Comparison of ENCODE assay signal across 8 cellular contexts in genomic region chr20:50957276-50957675, GRCh38.
DNase-seq lines count a peak whose midpoint lies in the region; ATAC-seq and TF ChIP-seq lines count a peak whose summit lies in the region.

No MANE protein-coding gene starts in this region.

- H3K27me3 Mint-ChIP-seq in nephron progenitor cell (ENCODE audit: low read depth, poor library complexity) = peaks cover 3% of the 10 kb centered on the region

- no peaks in the 10 kb centered on the region for H3K9me3 Mint-ChIP-seq in nephron progenitor cell

- H3K4me3 ChIP-seq in effector memory CD4-positive, alpha-beta T cell (ENCODE audit: insufficient read depth, low read depth, low read length, poor library complexity, severe bottlenecking) = peak overlapping the region; percentile 83

- ATAC-seq in GM21526 (IDR thresholded peaks at IDR 0.05; ENCODE audit: low FRiP score, unreplicated experiment) (no peak), GM18909 (IDR thresholded peaks at IDR 0.05; ENCODE audit: poor library complexity, unreplicated experiment) (no peak)

- peaks cover 19% of the 10 kb centered on the region for H3K36me3 ChIP-seq in effector memory CD4-positive, alpha-beta T cell (ENCODE audit: control insufficient read depth, insufficient read depth, low read length)

- H3K4me1 ChIP-seq in effector memory CD4-positive, alpha-beta T cell (ENCODE audit: control insufficient read depth, insufficient read depth, low read length, poor library complexity, severe bottlenecking) = peaks cover 18% of the 10 kb centered on the region

- no peaks in the 10 kb centered on the region for H3K27me3 ChIP-seq in effector memory CD4-positive, alpha-beta T cell (replicated peaks; ENCODE audit: control insufficient read depth, insufficient read depth, low read length, poor library complexity, severe bottlenecking)

- peaks cover 35% of the 10 kb centered on the region for H3K36me3 Mint-ChIP-seq in nephron progenitor cell (ENCODE audit: low read depth)

- no peak for TF ChIP-seq CTCF in nephron progenitor cell (IDR thresholded peaks at IDR 0.05)

- peak overlapping the region; percentile 99 for H3K4me3 Mint-ChIP-seq in nephron progenitor cell

- no peaks in the 10 kb centered on the region for H3K9me3 ChIP-seq in effector memory CD4-positive, alpha-beta T cell (ENCODE audit: control insufficient read depth, low read length)

- peak overlapping the region; percentile 100 for H3K27ac Mint-ChIP-seq in nephron progenitor cell

- peak; percentile 10 for DNase-seq in CD1c-positive myeloid dendritic cell (ENCODE audit: extremely low spot score)
- DNase-seq in MV-4-11 (lab: John Stamatoyannopoulos, UW) = peak; percentile 19
- no peak for DNase-seq in effector memory CD4-positive, alpha-beta T cell
- no peak for DNase-seq in nephron progenitor cell
- no peak for DNase-seq in effector CD8-positive, alpha-beta T cell (lab: John Stamatoyannopoulos, UW)
- DNase-seq in activated CD4-positive, alpha-beta T cell treated with anti-CD3 and anti-CD28 coated beads, Interleukin-2, amount 50 U/mL, for 4 hours = no peak

- peaks cover 51% of the 10 kb centered on the region for H3K4me1 Mint-ChIP-seq in nephron progenitor cell

- no peak overlapping the region for H3K27ac ChIP-seq in effector memory CD4-positive, alpha-beta T cell (ENCODE audit: insufficient read depth, low read length, poor library complexity, severe bottlenecking)

Comparison
In these comparisons a context has a peak if more than half of its experiments do, and no peak if none do; other contexts are left out.
1. DNase-seq: peak in CD1c-positive myeloid dendritic cell (single experiment) and MV-4-11 (single experiment); none in effector memory CD4-positive, alpha-beta T cell (0 of 3), nephron progenitor cell (single experiment), effector CD8-positive, alpha-beta T cell (single experiment) and activated CD4-positive, alpha-beta T cell treated with anti-CD3 and anti-CD28 coated beads, Interleukin-2, amount 50 U/mL, for 4 hours (0 of 2).